In genomic region chr6:160887616-160888015, GRCh38 we compare ENCODE assay signal across 36 cellular contexts.
"Had no signal": no experiment of that assay in that cellular context is flagged by ENCODE, and none has a peak within 500 bp of the region (broad histone marks: within the 10 kb centered on the region; RNA-seq: fewer than 3 reads in every experiment).

No MANE protein-coding gene starts in this region.

- H3K4me3 ChIP-seq: adrenal gland, cardiac muscle cell had no signal

- H3K36me3 Mint-ChIP-seq: activated CD4-positive, alpha-beta memory T cell treated with anti-CD3 and anti-CD28 coated beads for 36 hours; activated naive CD4-positive, alpha-beta T cell treated with anti-CD3 and anti-CD28 coated beads, Interleukin-2, amount 50 U/mL, for 72 hours; activated naive CD8-positive, alpha-beta T cell treated with anti-CD3 and anti-CD28 coated beads for 36 hours; brain had no signal

- H3K9me3 Mint-ChIP-seq: activated CD4-positive, alpha-beta T cell treated with anti-CD3 and anti-CD28 coated beads, Interleukin-2, amount 10 ng/mL, durations not matched to agents 24 days and 14 days; activated CD8-positive, alpha-beta T cell treated with anti-CD3 and anti-CD28 coated beads for 36 hours; activated naive CD4-positive, alpha-beta T cell treated with anti-CD3 and anti-CD28 coated beads for 36 hours; activated naive CD4-positive, alpha-beta T cell treated with anti-CD3 and anti-CD28 coated beads, Interleukin-2, amount 50 U/mL, for 72 hours; activated naive CD8-positive, alpha-beta T cell treated with anti-CD3 and anti-CD28 coated beads for 36 hours; activated T-cell treated with anti-CD3 and anti-CD28 coated beads, Interleukin-2, amount 50 U/mL, for 4 hours; activated T-helper 1 cell treated with anti-CD3 and anti-CD28 coated beads, Interleukin-12 subunit alpha, Interleukin-12 subunit beta, Interleukin-2, Interleukin-4 antibody, amounts not matched to agents 30 ng/mL and 10 ng/mL and 1 ng/mL, durations not matched to agents 14 hours and 24 hours and 36 hours; activated T-helper 17 cell treated with anti-CD3 and anti-CD28 coated beads, Interleukin-2, amount 50 U/mL, for 72 hours; central memory CD8-positive, alpha-beta T cell; T-helper 1 cell treated with Interleukin-12 subunit alpha and Interleukin-12 subunit beta and Interleukin-4 antibody, amounts not matched to agents 30 μg/mL and 1 μg/mL, for 36 hours; T-helper 2 cell treated with Interferon-gamma antibody and Interleukin-4, amounts not matched to agents 5 μg/mL and 100 μg/mL, for 36 hours had no signal

- H3K27me3 ChIP-seq: adrenal gland, cardiac muscle cell had no signal

- H3K27ac ChIP-seq: adrenal gland, cardiac muscle cell, VCaP had no signal

- H3K27me3 Mint-ChIP-seq: activated B cell treated with CpG ODN at 0.5 μM for 24 hours; activated T-helper 17 cell treated with anti-CD3 and anti-CD28 coated beads, Interleukin-2, amount 50 U/mL, for 72 hours had no signal

- H3K4me3 Mint-ChIP-seq: activated B cell treated with CpG ODN at 0.5 μM for 24 hours; activated CD4-positive, alpha-beta memory T cell treated with anti-CD3 and anti-CD28 coated beads for 36 hours; activated CD4-positive, alpha-beta T cell treated with anti-CD3 and anti-CD28 coated beads, Interleukin-2, amount 10 ng/mL, durations not matched to agents 24 days and 14 days; activated CD8-positive, alpha-beta T cell treated with anti-CD3 and anti-CD28 coated beads for 36 hours; activated naive CD4-positive, alpha-beta T cell treated with anti-CD3 and anti-CD28 coated beads for 36 hours; activated naive CD8-positive, alpha-beta T cell treated with anti-CD3 and anti-CD28 coated beads for 36 hours; activated T-cell treated with anti-CD3 and anti-CD28 coated beads, Interleukin-2, amount 50 U/mL, for 4 hours; activated T-cell treated with anti-CD3 and anti-CD28 coated beads, Interleukin-2, amount 50 U/mL, for 72 hours; activated T-helper 1 cell treated with anti-CD3 and anti-CD28 coated beads, Interleukin-12 subunit alpha, Interleukin-12 subunit beta, Interleukin-2, Interleukin-4 antibody, amounts not matched to agents 30 ng/mL and 10 ng/mL and 1 ng/mL, durations not matched to agents 14 hours and 24 hours and 36 hours; activated T-helper 17 cell treated with anti-CD3 and anti-CD28 coated beads, Interleukin-2, amount 50 U/mL, for 72 hours; brain; central memory CD8-positive, alpha-beta T cell; T-helper 1 cell treated with Interleukin-12 subunit alpha and Interleukin-12 subunit beta and Interleukin-4 antibody, amounts not matched to agents 30 μg/mL and 1 μg/mL, for 36 hours; T-helper 2 cell treated with Interferon-gamma antibody and Interleukin-4, amounts not matched to agents 5 μg/mL and 100 μg/mL, for 36 hours had no signal

- H3K4me1 Mint-ChIP-seq: activated B cell treated with CpG ODN at 0.5 μM for 24 hours; activated CD4-positive, alpha-beta T cell treated with anti-CD3 and anti-CD28 coated beads, Interleukin-2, amount 10 ng/mL, durations not matched to agents 24 days and 14 days; activated naive CD8-positive, alpha-beta T cell treated with anti-CD3 and anti-CD28 coated beads for 36 hours; activated T-helper 17 cell treated with anti-CD3 and anti-CD28 coated beads, Interleukin-2, amount 50 U/mL, for 72 hours; central memory CD8-positive, alpha-beta T cell had no signal

- H3K27ac Mint-ChIP-seq: activated B cell treated with CpG ODN at 0.5 μM for 24 hours; activated CD4-positive, alpha-beta memory T cell treated with anti-CD3 and anti-CD28 coated beads for 36 hours; activated CD4-positive, alpha-beta T cell treated with anti-CD3 and anti-CD28 coated beads, Interleukin-2, amount 10 ng/mL, durations not matched to agents 24 days and 14 days; activated CD8-positive, alpha-beta T cell treated with anti-CD3 and anti-CD28 coated beads for 36 hours; activated naive CD4-positive, alpha-beta T cell treated with anti-CD3 and anti-CD28 coated beads for 36 hours; activated naive CD4-positive, alpha-beta T cell treated with anti-CD3 and anti-CD28 coated beads, Interleukin-2, amount 50 U/mL, for 72 hours; activated naive CD8-positive, alpha-beta T cell treated with anti-CD3 and anti-CD28 coated beads for 36 hours; activated T-cell treated with anti-CD3 and anti-CD28 coated beads, Interleukin-2, amount 50 U/mL, for 72 hours; activated T-helper 1 cell treated with anti-CD3 and anti-CD28 coated beads, Interleukin-12 subunit alpha, Interleukin-12 subunit beta, Interleukin-2, Interleukin-4 antibody, amounts not matched to agents 30 ng/mL and 10 ng/mL and 1 ng/mL, durations not matched to agents 14 hours and 24 hours and 36 hours; activated T-helper 17 cell treated with anti-CD3 and anti-CD28 coated beads, Interleukin-2, amount 50 U/mL, for 72 hours; brain; T-helper 1 cell treated with Interleukin-12 subunit alpha and Interleukin-12 subunit beta and Interleukin-4 antibody, amounts not matched to agents 30 μg/mL and 1 μg/mL, for 36 hours; T-helper 2 cell treated with Interferon-gamma antibody and Interleukin-4, amounts not matched to agents 5 μg/mL and 100 μg/mL, for 36 hours had no signal

- DNase-seq: activated B cell treated with CpG ODN at 0.5 μM for 24 hours; activated CD4-positive, alpha-beta memory T cell treated with anti-CD3 and anti-CD28 coated beads for 36 hours; activated CD4-positive, alpha-beta T cell treated with anti-CD3 and anti-CD28 coated beads for 4 hours; activated CD4-positive, alpha-beta T cell treated with anti-CD3 and anti-CD28 coated beads, Interleukin-2, amount 50 U/mL, for 1 hour; activated CD4-positive, alpha-beta T cell treated with anti-CD3 and anti-CD28 coated beads, Interleukin-2, amount 50 U/mL, for 4 hours; activated CD4-positive, CD25-positive, alpha-beta regulatory T cell treated with anti-CD3 and anti-CD28 coated beads, Interleukin-2, amount 50 U/mL, for 72 hours; activated CD8-positive, alpha-beta memory T cell treated with anti-CD3 and anti-CD28 coated beads, Interleukin-2, amount 50 U/mL, for 4 hours; activated CD8-positive, alpha-beta T cell treated with anti-CD3 and anti-CD28 coated beads for 36 hours; activated effector memory CD4-positive, alpha-beta T cell treated with anti-CD3 and anti-CD28 coated beads, Interleukin-2, amount 50 U/mL, for 16 hours; activated gamma-delta T cell treated with Interleukin-2 at 50 U/mL for 16 hours; activated naive CD4-positive, alpha-beta T cell; activated naive CD4-positive, alpha-beta T cell treated with anti-CD3 and anti-CD28 coated beads for 36 hours; activated naive CD4-positive, alpha-beta T cell treated with anti-CD3 and anti-CD28 coated beads, Interleukin-2, amount 50 U/mL, for 16 hours; activated naive CD8-positive, alpha-beta T cell treated with anti-CD3 and anti-CD28 coated beads for 36 hours; activated T-cell treated with anti-CD3 and anti-CD28 coated beads for 4 hours; activated T-cell treated with anti-CD3 and anti-CD28 coated beads, Interleukin-2, amount 50 U/mL, for 1 hour; activated T-cell treated with anti-CD3 and anti-CD28 coated beads, Interleukin-2, amount 50 U/mL, for 4 hours; activated T-cell treated with anti-CD3 and anti-CD28 coated beads, Interleukin-2, amount 50 U/mL, for 72 hours; adrenal gland; amniotic stem cell; aorta; caudate nucleus; cerebellar nuclear complex; T-helper 1 cell; T-helper 2 cell; T-helper 9 cell had no signal

- ATAC-seq: activated CD8-positive, alpha-beta T cell treated with anti-CD3 and anti-CD28 coated beads for 36 hours; activated naive CD4-positive, alpha-beta T cell treated with anti-CD3 and anti-CD28 coated beads, Interleukin-2, amount 50 U/mL, for 72 hours; activated T-cell treated with anti-CD3 and anti-CD28 coated beads, Interleukin-2, amount 50 U/mL, for 4 hours; activated T-cell treated with anti-CD3 and anti-CD28 coated beads, Interleukin-2, amount 50 U/mL, for 72 hours; activated T-helper 17 cell treated with anti-CD3 and anti-CD28 coated beads, Interleukin-2, amount 50 U/mL, for 72 hours had no signal

- H3K36me3 ChIP-seq: adrenal gland, cardiac muscle cell had no signal
